10 cellular contexts compared by ENCODE assay signal in genomic region chr1:207938016-207938415, GRCh38. TPM values are rescaled to one million over a fixed set of nuclear protein-coding genes. Genes with fewer than 3 reads are reported as not detected.
DNase-seq lines count a peak whose midpoint lies in the region; ATAC-seq and TF ChIP-seq lines count a peak whose summit lies in the region.
"Had no signal": no experiment of that assay in that cellular context is flagged by ENCODE, and none has a peak within 500 bp of the region (broad histone marks: within the 10 kb centered on the region; RNA-seq: fewer than 3 reads in every experiment).

No MANE protein-coding gene starts in this region.

- no peaks in the 10 kb centered on the region for H3K9me3 ChIP-seq in mesenchymal stem cell (ENCODE audit: control insufficient read depth, low read length)

- H3K4me3 Mint-ChIP-seq in chondrocyte (ENCODE audit: unreplicated experiment) = no peak overlapping the region
- H3K4me3 Mint-ChIP-seq: activated CD8-positive, alpha-beta memory T cell treated with anti-CD3 and anti-CD28 coated beads, Interleukin-2, amount 10 ng/mL, durations not matched to agents 7 days and 5 days had no signal

- H2AFZ ChIP-seq in mesenchymal stem cell (ENCODE audit: low read depth, low read length) = no peak overlapping the region

- H2AK5ac ChIP-seq in mesenchymal stem cell (ENCODE audit: low read length, severe bottlenecking) = no peak overlapping the region

- no peak overlapping the region for H2BK12ac ChIP-seq in mesenchymal stem cell (ENCODE audit: low read length in 2 of 2)

- no peak overlapping the region for H3K14ac ChIP-seq in mesenchymal stem cell (ENCODE audit: low read length in 2 of 2)

- H2BK15ac ChIP-seq in mesenchymal stem cell (ENCODE audit: low read depth, poor library complexity, severe bottlenecking) = no peak overlapping the region

- H2BK120ac ChIP-seq in mesenchymal stem cell (ENCODE audit: low read depth, low read length) = no peak overlapping the region

- H3K79me1 ChIP-seq in mesenchymal stem cell (replicated peaks; ENCODE audit: low read length, poor library complexity, severe bottlenecking) = no peaks in the 10 kb centered on the region

- H3K27ac ChIP-seq in mesenchymal stem cell (ENCODE audit: low read length, poor library complexity, severe bottlenecking) = no peak overlapping the region

- no peak overlapping the region for H4K91ac ChIP-seq in mesenchymal stem cell (ENCODE audit: low read length)

- no peaks in the 10 kb centered on the region for H3K36me3 Mint-ChIP-seq in chondrocyte (ENCODE audit: low read depth)
- H3K36me3 Mint-ChIP-seq: activated CD8-positive, alpha-beta memory T cell treated with anti-CD3 and anti-CD28 coated beads, Interleukin-2, amount 10 ng/mL, durations not matched to agents 7 days and 5 days had no signal

- H3K27ac Mint-ChIP-seq in chondrocyte (ENCODE audit: unreplicated experiment) = peak overlapping the region; percentile 59
- H3K27ac Mint-ChIP-seq: activated CD8-positive, alpha-beta memory T cell treated with anti-CD3 and anti-CD28 coated beads, Interleukin-2, amount 10 ng/mL, durations not matched to agents 7 days and 5 days had no signal

- no peaks in the 10 kb centered on the region for H3K27me3 Mint-ChIP-seq in chondrocyte (ENCODE audit: low read depth)

- peak overlapping the region; percentile 12 for H3K9ac ChIP-seq in mesenchymal stem cell (ENCODE audit: low read length)

- peaks cover 8% of the 10 kb centered on the region for H3K9me3 Mint-ChIP-seq in chondrocyte (ENCODE audit: low read depth)

- H3K27me3 ChIP-seq in mesenchymal stem cell (ENCODE audit: control insufficient read depth in 1 of 2, insufficient read depth in 1 of 2, low read length in 2 of 2) = no peaks in the 10 kb centered on the region

- POLR2A ChIA-PET in GM10248 (lab: Yijun Ruan, JAX) = no interaction called here

- H3K18ac ChIP-seq in mesenchymal stem cell (ENCODE audit: low read depth in 1 of 2, low read length in 2 of 2) = no peak overlapping the region

- H3K4me3 ChIP-seq in mesenchymal stem cell (ENCODE audit: insufficient read depth in 1 of 2, low read depth in 1 of 2, low read length in 2 of 2) = no peak overlapping the region

- WGBS in mesenchymal stem cell = 79% methylated on average over 10 of the region's 10 CpGs

- TF ChIP-seq CTCF in chondrocyte (IDR thresholded peaks at IDR 0.05) (no peak), GM10248 (IDR thresholded peaks at IDR 0.05; ENCODE audit: control extremely low read depth, extremely low read depth, low read depth, missing control alignments) (no peak)

- no peaks in the 10 kb centered on the region for H3K36me3 ChIP-seq in mesenchymal stem cell (ENCODE audit: control insufficient read depth in 1 of 2, insufficient read depth in 2 of 2, low read depth in 1 of 2, low read length in 2 of 2)

- DNase-seq in GM03348 (ENCODE audit: low spot score) (peak; percentile 31), NCI-H2196 treated with DMSO at 0.1 percent for 48 hours (lab: John Stamatoyannopoulos, UW; ENCODE audit: unreplicated experiment) (peak; percentile 17), chondrocyte (ENCODE audit: low spot score) (no peak), mesenchymal stem cell (no peak), foreskin melanocyte (no peak), activated gamma-delta T cell treated with Interleukin-2 at 50 U/mL for 16 hours (no peak), GM10248 (ENCODE audit: extremely low spot score) (no peak)
- DNase-seq: activated CD8-positive, alpha-beta memory T cell treated with anti-CD3 and anti-CD28 coated beads, Interleukin-2, amount 10 ng/mL, durations not matched to agents 7 days and 5 days; NCI-H1048 had no signal

- H3K4me2 ChIP-seq in mesenchymal stem cell (ENCODE audit: low read length, poor library complexity, severe bottlenecking) = no peak overlapping the region

- CTCF ChIA-PET in GM10248 (lab: Yijun Ruan, JAX) = interaction anchor here (1.1 to 3.7 kb wide), 7 partner anchors 10 to 53 kb away, joined by 3 to 15 read pairs (median 4); no protein-coding TSS in a partner anchor

- peaks cover 1% of the 10 kb centered on the region for H3K4me1 ChIP-seq in mesenchymal stem cell (ENCODE audit: control insufficient read depth, insufficient read depth, low read depth, low read length)

- no peak overlapping the region for H3K4ac ChIP-seq in mesenchymal stem cell (ENCODE audit: low read depth in 1 of 2, low read length in 2 of 2)

- ATAC-seq in GM19463 (IDR thresholded peaks at IDR 0.05; ENCODE audit: unreplicated experiment) = no peak
- ATAC-seq: activated CD8-positive, alpha-beta memory T cell treated with anti-CD3 and anti-CD28 coated beads, Interleukin-2, amount 10 ng/mL, durations not matched to agents 7 days and 5 days had no signal

- H3K4me1 Mint-ChIP-seq in chondrocyte (ENCODE audit: low read depth) = peaks cover 27% of the 10 kb centered on the region
- H3K4me1 Mint-ChIP-seq: activated CD8-positive, alpha-beta memory T cell treated with anti-CD3 and anti-CD28 coated beads, Interleukin-2, amount 10 ng/mL, durations not matched to agents 7 days and 5 days had no signal

- no peak overlapping the region for H4K8ac ChIP-seq in mesenchymal stem cell (ENCODE audit: low read length)

- H2BK5ac ChIP-seq in mesenchymal stem cell (ENCODE audit: low read depth, low read length, poor library complexity, severe bottlenecking) = no peak overlapping the region

- no peak overlapping the region for H3K23ac ChIP-seq in mesenchymal stem cell (ENCODE audit: low read length in 2 of 2)

RNA-seq across cellular contexts. Expression of gene CD34, which starts 27.1 kb away (rescaled TPM):
- 0.12 to 0.15 TPM (median 0.13 TPM) in 3 replicates for total RNA-seq in chondrocyte
- 0.10 TPM for polyA plus RNA-seq in mesenchymal stem cell (2013, experiment 1 of 2)
- polyA plus RNA-seq in mesenchymal stem cell (2013, experiment 2 of 2) = 0.10 TPM

Comparison
In these comparisons a context has a peak if more than half of its experiments do, and no peak if none do; other contexts are left out.
1. DNase-seq: peak in GM03348 (single experiment) and NCI-H2196 treated with DMSO at 0.1 percent for 48 hours (single experiment); none in chondrocyte (single experiment), mesenchymal stem cell (single experiment), foreskin melanocyte (single experiment), activated gamma-delta T cell treated with Interleukin-2 at 50 U/mL for 16 hours (single experiment) and GM10248 (single experiment).